Comparison of ENCODE assay signal across 20 cellular contexts in the genomic region with DNA sequence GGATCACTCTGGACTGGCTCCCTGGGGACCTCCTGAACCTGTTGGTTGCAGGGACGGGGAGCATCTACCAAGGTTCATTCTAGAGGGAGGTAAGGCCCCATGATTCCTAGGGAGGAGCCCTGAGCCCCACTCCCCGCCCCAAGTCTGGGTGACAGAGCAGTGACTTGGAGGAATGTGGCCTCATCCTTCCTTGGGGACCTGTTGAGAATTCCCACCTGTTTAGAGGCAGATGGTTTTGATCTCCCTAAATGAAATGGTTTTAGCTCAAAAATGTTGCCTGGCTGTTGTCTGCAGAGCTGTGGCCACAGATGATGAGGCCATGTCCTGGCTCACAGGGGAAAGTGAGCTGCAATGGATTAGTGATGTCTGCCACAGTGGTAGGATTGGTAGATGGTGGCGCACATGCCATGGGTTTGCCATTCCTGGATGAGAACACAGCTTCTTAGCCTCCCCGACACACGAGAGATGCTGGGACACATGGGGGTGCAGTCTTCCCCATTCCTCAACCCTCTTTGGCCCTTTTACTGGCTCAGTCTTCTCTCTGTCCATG. TPM values are rescaled to one million over a fixed set of nuclear protein-coding genes. Genes with fewer than 3 reads are reported as not detected.
A peak's percentile ranks its signal among the peaks of the same experiment; 100 is the strongest.
DNase-seq lines count a peak whose midpoint lies in the region; ATAC-seq, FAIRE-seq and TF ChIP-seq lines count a peak whose summit lies in the region.
"Had no signal": no experiment of that assay in that cellular context is flagged by ENCODE, and none has a peak within 500 bp of the region (broad histone marks: within the 10 kb centered on the region; RNA-seq: fewer than 3 reads in every experiment).

No MANE protein-coding gene starts in this region.

- H3K4me3 ChIP-seq in BLaER1 treated with 17β-estradiol and CSF1 and Interleukin-3, amounts not matched to agents 10 nM and 100 nM, result no peak overlapping the region
- H3K4me3 ChIP-seq in HEK293 (ENCODE audit: low read depth, low read length) (no peak overlapping the region), K562 (no peak overlapping the region), neural progenitor cell (no peak overlapping the region)
- H3K4me3 ChIP-seq: A549, GM23338, Peyer's patch, SJCRH30 had no signal

- no peaks in the 10 kb centered on the region for H3K9me1 ChIP-seq in K562 (ENCODE audit: control insufficient read depth, insufficient read depth, low read length)

- no peaks in the 10 kb centered on the region for H3K9me3 ChIP-seq in BLaER1 treated with 17β-estradiol and CSF1 and Interleukin-3, amounts not matched to agents 10 nM and 100 nM (replicated peaks in 1 of 11)
- H3K9me3 ChIP-seq in HEK293 (ENCODE audit: control insufficient read depth, insufficient read depth, low read depth, low read length) (no peaks in the 10 kb centered on the region), K562 (replicated peaks; ENCODE audit: control insufficient read depth, insufficient read depth, low read depth, low read length) (no peaks in the 10 kb centered on the region), neural progenitor cell (ENCODE audit: low read depth) (no peaks in the 10 kb centered on the region)
- H3K9me3 ChIP-seq: A549, Caco-2, Peyer's patch, SJCRH30 had no signal

- peak overlapping the region in 1 of 11 experiments; percentile 30; a peak in 1 of 22 replicates for H3K9ac ChIP-seq in BLaER1 treated with 17β-estradiol and CSF1 and Interleukin-3, amounts not matched to agents 10 nM and 100 nM
- H3K9ac ChIP-seq in K562 (ENCODE audit: insufficient read depth in 1 of 2, low read depth in 2 of 2, low read length in 2 of 2) (peak overlapping the region in 1 of 2 experiments; percentile 37; a peak in 2 of 4 replicates), neural progenitor cell (no peak overlapping the region)

- DNase-seq in K562 (ENCODE audit: extremely low read depth in 1 of 4, low spot score in 3 of 4), result no peak
- no peak for DNase-seq in neural progenitor cell (ENCODE audit: low spot score)
- no peak for DNase-seq in NCI-H1092 treated with DMSO at 0.1 percent for 48 hours (lab: John Stamatoyannopoulos, UW)
- DNase-seq in amniotic stem cell (lab: John Stamatoyannopoulos, UW), result no peak
- DNase-seq: DMS 273 treated with DMSO at 0.1 percent for 48 hours, HCEC 1CT, IMR-90, NCI-H2171, NCI-H774, Peyer's patch had no signal

- H3K36me3 ChIP-seq in BLaER1 treated with 17β-estradiol and CSF1 and Interleukin-3, amounts not matched to agents 10 nM and 100 nM, result no peaks in the 10 kb centered on the region
- H3K36me3 ChIP-seq in HEK293 (ENCODE audit: control insufficient read depth in 2 of 2, insufficient read depth in 1 of 2, low read length in 2 of 2) (no peaks in the 10 kb centered on the region), K562 (ENCODE audit: control insufficient read depth, insufficient read depth, low read length) (no peaks in the 10 kb centered on the region), neural progenitor cell (no peaks in the 10 kb centered on the region)
- H3K36me3 ChIP-seq: Peyer's patch, SJCRH30 had no signal

- in situ Hi-C loops in K562 (cut with MboI), result loop anchor here (10.0 kb wide), 1 partner anchor 323 kb away; no protein-coding TSS in a partner anchor

- H3F3A ChIP-seq in neural progenitor cell (ENCODE audit: low read depth), result no peaks in the 10 kb centered on the region

- no TSS peak for BruUV-seq in K562 (replicated peaks; lab: Mats Ljungman, UMichigan)

- no peaks in the 10 kb centered on the region for H3K79me2 ChIP-seq in K562 (ENCODE audit: control insufficient read depth, insufficient read depth, low read length)
- no peaks in the 10 kb centered on the region for H3K79me2 ChIP-seq in neural progenitor cell (ENCODE audit: low read depth)

- POLR2A ChIA-PET in HEK293 (lab: Yijun Ruan, JAX), result interaction anchor here (1.3 kb wide), 1 partner anchor 388 kb away, joined by 4 read pairs; a partner anchor contains a TSS
- POLR2A ChIA-PET in K562 (lab: Yijun Ruan, JAX), result interaction anchor here (0.6 to 1.4 kb wide), 5 partner anchors 9 to 98 kb away, joined by 3 to 5 read pairs (median 4); no protein-coding TSS in a partner anchor

- TF ChIP-seq CTCF in HEK293 (tag by site-specific recombination; IDR thresholded peaks at IDR 0.05), result no peak
- no peak for TF ChIP-seq CTCF in K562 (IDR thresholded peaks at IDR 0.05 in 2 of 3, conservative IDR thresholded peaks at IDR 0.05 in 1 of 3; ENCODE audit: insufficient read depth in 2 of 3, low read depth in 1 of 3, low read length in 3 of 3)
- no peak for TF ChIP-seq CTCF in neural progenitor cell (IDR thresholded peaks at IDR 0.05)

- H3K9me3 Mint-ChIP-seq in neural progenitor cell, result no peaks in the 10 kb centered on the region
- H3K9me3 Mint-ChIP-seq: CD4-positive, alpha-beta T cell; GM23338 had no signal

- ATAC-seq in K562 (no peak), GM18873 (IDR thresholded peaks at IDR 0.05; ENCODE audit: low FRiP score, unreplicated experiment) (no peak)

- H3K27ac ChIP-seq in BLaER1 treated with 17β-estradiol and CSF1 and Interleukin-3, amounts not matched to agents 10 nM and 100 nM, result 0 out of 22 replicates have a peak overlapping the region, but pooled peaks of 1 of the 11 experiments have one; percentile 21
- H3K27ac ChIP-seq in HEK293 (ENCODE audit: extremely low read depth, low read depth, low read length), result no peak overlapping the region
- H3K27ac ChIP-seq in K562 (ENCODE audit: extremely low read depth, low read depth, low read length), result no peak overlapping the region
- no peak overlapping the region for H3K27ac ChIP-seq in neural progenitor cell
- H3K27ac ChIP-seq: Peyer's patch, SJCRH30 had no signal

- TF ChIP-seq EP300 in K562 (IDR thresholded peaks at IDR 0.05; ENCODE audit: low read length), result no peak

- intact Hi-C loops in K562 (cut with micrococcal nuclease), result loop anchor here (5.0 to 10.0 kb wide), 2 partner anchors 85 to 187 kb away; no protein-coding TSS in a partner anchor

- peaks cover 41 to 66% (median 48%) of the 10 kb centered on the region in 10 experiments for H3K4me1 ChIP-seq in BLaER1 treated with 17β-estradiol and CSF1 and Interleukin-3, amounts not matched to agents 10 nM and 100 nM
- H3K4me1 ChIP-seq in HEK293 (ENCODE audit: control insufficient read depth, insufficient read depth, low read length) (no peaks in the 10 kb centered on the region), K562 (replicated peaks in 1 of 2; ENCODE audit: control insufficient read depth in 2 of 2, insufficient read depth in 2 of 2, low read length in 2 of 2) (peaks cover 0 to 47% of the 10 kb centered on the region in 2 experiments; a peak in 3 of 5 replicates), neural progenitor cell (no peaks in the 10 kb centered on the region)
- H3K4me1 ChIP-seq: Caco-2, SJCRH30 had no signal

- H2AFZ ChIP-seq in K562 (ENCODE audit: low read depth, low read length) (peak overlapping the region; percentile 71; the same call in 1 of the 2 replicates), neural progenitor cell (replicated peaks) (no peak overlapping the region)

- peak overlapping the region in 10 of 11 experiments; percentile 1 to 99 (median 44); a peak in 12 of 22 replicates for H3K4me2 ChIP-seq in BLaER1 treated with 17β-estradiol and CSF1 and Interleukin-3, amounts not matched to agents 10 nM and 100 nM
- H3K4me2 ChIP-seq in K562 (ENCODE audit: insufficient read depth, low read length) (no peak overlapping the region), neural progenitor cell (no peak overlapping the region)
- H3K4me2 ChIP-seq: GM23338 had no signal

- no peaks in the 10 kb centered on the region for H4K20me1 ChIP-seq in BLaER1 treated with 17β-estradiol and CSF1 and Interleukin-3, amounts not matched to agents 10 nM and 100 nM
- H4K20me1 ChIP-seq in K562 (replicated peaks; ENCODE audit: control insufficient read depth, insufficient read depth, low read length), result no peaks in the 10 kb centered on the region
- H4K20me1 ChIP-seq in neural progenitor cell (ENCODE audit: low read depth), result no peaks in the 10 kb centered on the region

- WGBS in K562 (ENCODE audit: insufficient coverage, low coverage, missing lambda C conversion rate), result 45% methylated on average over 5 of the region's 5 CpGs

- no peak overlapping the region for H3K4me3 Mint-ChIP-seq in neural progenitor cell
- H3K4me3 Mint-ChIP-seq: B cell; CD4-positive, alpha-beta T cell; GM23338 had no signal

- H3K27ac Mint-ChIP-seq in neural progenitor cell, result peak overlapping the region; percentile 82
- H3K27ac Mint-ChIP-seq: B cell, GM23338 had no signal

- no peak for TF ChIP-seq RAD21 in K562 (CRISPR knock-in tag; conservative IDR thresholded peaks at IDR 0.05 in 1 of 2, IDR thresholded peaks at IDR 0.05 in 1 of 2)

- peaks cover 4% of the 10 kb centered on the region for H3K27me3 Mint-ChIP-seq in neural progenitor cell (ENCODE audit: insufficient read depth, low read depth)
- H3K27me3 Mint-ChIP-seq: B cell; CD4-positive, alpha-beta T cell had no signal

- no peaks in the 10 kb centered on the region for H3K36me3 Mint-ChIP-seq in neural progenitor cell

- no peaks in the 10 kb centered on the region for H3K27me3 ChIP-seq in BLaER1 treated with 17β-estradiol and CSF1 and Interleukin-3, amounts not matched to agents 10 nM and 100 nM
- H3K27me3 ChIP-seq in K562 (ENCODE audit: control insufficient read depth in 2 of 2, insufficient read depth in 2 of 2, low read length in 2 of 2), result no peaks in the 10 kb centered on the region
- no peaks in the 10 kb centered on the region for H3K27me3 ChIP-seq in neural progenitor cell
- H3K27me3 ChIP-seq: Peyer's patch, SJCRH30 had no signal

- TF ChIP-seq POLR2A in K562 (conservative IDR thresholded peaks at IDR 0.05), result no peak

- CTCF ChIA-PET in HEK293 (lab: Yijun Ruan, JAX) (interaction anchor here (0.7 to 6.3 kb wide), 25 partner anchors 10 to 403 kb away, joined by 3 to 108 read pairs (median 5); a partner anchor contains a TSS), K562 (lab: Yijun Ruan, JAX; ENCODE audit: low intra/inter-chr PET ratio) (no interaction called here)

- no peak for FAIRE-seq in K562 (lab: Jason Lieb, UNC)
- FAIRE-seq: A549 had no signal

- no peaks in the 10 kb centered on the region for H3K4me1 Mint-ChIP-seq in neural progenitor cell
- H3K4me1 Mint-ChIP-seq: GM23338 had no signal

RNA-seq across cellular contexts. Expression of a gene that starts 12.3 kb away (rescaled TPM):
- total RNA-seq in K562 (2011; cell fraction: chromatin; rRNA removed; ENCODE audit: low replicate concordance), result 0.09 TPM in 1 of 2 replicates, not detected in the other
- 0.17 TPM in 1 of 2 replicates, not detected in the other for total RNA-seq in K562 (2011; cell fraction: nucleolus; rRNA removed)
- total RNA-seq in K562 (2011; cell fraction: nucleoplasm; rRNA removed), result not detected in 2 replicates
- total RNA-seq in K562 (2014; rRNA removed), result not detected in 2 replicates
- total RNA-seq in K562 (2014; rRNA removed; fragmentation: Illumina TruSeq; extraction: Trizol), result 0.03 and 0.04 TPM in 2 replicates
- total RNA-seq in K562 (2015; rRNA removed; fragmentation: Illumina TruSeq; extraction: Trizol), result 0.15 and 0.25 TPM in 2 replicates
- total RNA-seq in K562 (2021), result 0.09 TPM in 2 replicates
- 0.04 TPM in 2 replicates for polyA plus RNA-seq in K562 (2011; rRNA removed)
- 0.01 and 0.12 TPM in 2 replicates for polyA plus RNA-seq in K562 (2011; cell fraction: cytosol; rRNA removed)
- 0.10 TPM in 1 of 2 replicates, not detected in the other for polyA plus RNA-seq in K562 (2011; cell fraction: nucleus; rRNA removed)
- polyA plus RNA-seq in K562 (2012), result 0.40 and 0.58 TPM in 2 replicates
- polyA plus RNA-seq in K562 (2014; fragmentation: Illumina TruSeq; extraction: Trizol), result 0.03 and 0.07 TPM in 2 replicates
- polyA plus RNA-seq in K562 (2014; fragmentation: Nextera tagmentation; extraction: Ambion mirVana), result not detected
- polyA plus RNA-seq in K562 (2014; rRNA removed), result 0.04 and 0.11 TPM in 2 replicates
- polyA minus RNA-seq in K562 (2011; rRNA and poly(A)+ RNA removed), result 0.18 TPM in 1 of 2 replicates, not detected in the other
- 0.19 TPM in 1 of 2 replicates, not detected in the other for polyA minus RNA-seq in K562 (2011; cell fraction: cytosol; rRNA and poly(A)+ RNA removed)
- under 0.01 and 0.11 TPM in 2 replicates for polyA minus RNA-seq in K562 (2011; cell fraction: nucleus; rRNA and poly(A)+ RNA removed)
- 0.39 and 1.5 TPM in 2 replicates for total RNA-seq in neural progenitor cell (ENCODE audit: low replicate concordance)
- total RNA-seq: B cell, Caco-2, M059J, SJCRH30 had no signal
- polyA plus RNA-seq: A549, IMR-90 had no signal

Comparison
In these comparisons a context has a peak if more than half of its experiments do, and no peak if none do; other contexts are left out.
1. H3K4me2 ChIP-seq: peak in BLaER1 treated with 17β-estradiol and CSF1 and Interleukin-3, amounts not matched to agents 10 nM and 100 nM (10 of 11); none in K562 (single experiment) and neural progenitor cell (single experiment).